ENCODE assay signal across 23 cellular contexts in the genomic region with DNA sequence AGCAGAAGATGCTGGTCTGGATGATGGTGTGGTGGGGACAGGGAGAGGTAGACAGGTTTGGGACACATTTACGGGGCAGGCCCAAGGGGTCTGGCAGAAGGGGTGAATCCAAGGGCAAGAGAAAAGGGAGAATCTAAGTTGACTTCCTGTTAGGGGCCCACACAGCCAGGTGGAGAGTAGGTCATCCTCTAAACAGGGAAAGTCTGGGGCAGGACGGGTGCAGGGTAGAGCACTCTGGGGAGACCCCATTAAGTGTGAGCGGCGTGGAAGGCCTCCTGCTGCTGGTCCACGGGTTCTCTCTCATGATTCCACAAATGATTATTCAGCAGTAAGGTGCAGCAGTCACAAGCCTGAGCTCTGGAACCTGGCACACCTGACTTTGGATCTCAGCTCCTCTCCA. TPM values are rescaled to one million over a fixed set of nuclear protein-coding genes. Genes with fewer than 3 reads are reported as not detected.
"Had no signal": no experiment of that assay in that cellular context is flagged by ENCODE, and none has a peak within 500 bp of the region (broad histone marks: within the 10 kb centered on the region; RNA-seq: fewer than 3 reads in every experiment).

No MANE protein-coding gene starts in this region.

- H3K27me3 Mint-ChIP-seq: activated CD8-positive, alpha-beta memory T cell treated with anti-CD3 and anti-CD28 coated beads, Interleukin-2, amount 10 ng/mL, durations not matched to agents 7 days and 5 days had no signal

- H3K9me3 ChIP-seq: colonic mucosa, sigmoid colon, testis, upper lobe of right lung had no signal

- DNase-seq: activated CD8-positive, alpha-beta memory T cell treated with anti-CD3 and anti-CD28 coated beads, Interleukin-2, amount 10 ng/mL, durations not matched to agents 7 days and 5 days; activated naive CD4-positive, alpha-beta T cell treated with anti-CD3 and anti-CD28 coated beads for 36 hours; activated T-cell treated with anti-CD3 and anti-CD28 coated beads, Interleukin-2, amount 50 U/mL, for 48 hours; caudate nucleus; colonic mucosa; effector CD4-positive, alpha-beta T cell; esophagus squamous epithelium; hypothalamus; left ventricle myocardium superior; nephron progenitor cell; sigmoid colon; stimulated activated CD4-positive, alpha-beta T cell treated with anti-CD3 and anti-CD28 coated beads, Interleukin-1b, Interleukin-23, amount 100 ng/mL, for 48 hours; stomach; T-helper 9 cell; testis; upper lobe of right lung had no signal

- H3K27ac Mint-ChIP-seq: activated CD8-positive, alpha-beta memory T cell treated with anti-CD3 and anti-CD28 coated beads, Interleukin-2, amount 10 ng/mL, durations not matched to agents 7 days and 5 days; activated naive CD4-positive, alpha-beta T cell treated with anti-CD3 and anti-CD28 coated beads for 36 hours; memory B cell; nephron progenitor cell had no signal

- H3K36me3 Mint-ChIP-seq: memory B cell had no signal

- H3K9me3 Mint-ChIP-seq: activated naive CD4-positive, alpha-beta T cell treated with anti-CD3 and anti-CD28 coated beads for 36 hours; memory B cell; nephron progenitor cell had no signal

- H3K27me3 ChIP-seq: colonic mucosa, esophagus squamous epithelium, sigmoid colon, stomach, testis, upper lobe of right lung had no signal

- H3K4me1 ChIP-seq: colonic mucosa had no signal

- H3K36me3 ChIP-seq: colonic mucosa had no signal

- H3K4me3 Mint-ChIP-seq: activated naive CD4-positive, alpha-beta T cell treated with anti-CD3 and anti-CD28 coated beads for 36 hours had no signal

- H3K4me3 ChIP-seq: colonic mucosa, esophagus squamous epithelium, sigmoid colon, stomach, testis, upper lobe of right lung had no signal

- ATAC-seq: activated CD4-positive, CD25-positive, alpha-beta regulatory T cell treated with anti-CD3 and anti-CD28 coated beads, Interleukin-2, amount 50 U/mL, for 24 hours; activated CD8-positive, alpha-beta memory T cell treated with anti-CD3 and anti-CD28 coated beads, Interleukin-2, amount 10 ng/mL, durations not matched to agents 7 days and 5 days; left ventricle myocardium superior; upper lobe of right lung had no signal

- H3K27ac ChIP-seq: colonic mucosa, esophagus squamous epithelium, sigmoid colon, stomach, testis, upper lobe of right lung had no signal

RNA-seq across cellular contexts. Expression of a gene that starts 25.3 kb away (rescaled TPM):
- total RNA-seq: activated CD8-positive, alpha-beta memory T cell treated with anti-CD3 and anti-CD28 coated beads, Interleukin-2, amount 10 ng/mL, durations not matched to agents 7 days and 5 days; activated naive CD4-positive, alpha-beta T cell treated with anti-CD3 and anti-CD28 coated beads for 36 hours; colonic mucosa; esophagus squamous epithelium; fibroblast of villous mesenchyme; kidney epithelial cell; left ventricle myocardium superior; osteocyte; pulmonary artery endothelial cell; sigmoid colon; SK-MEL-5; stomach; upper lobe of right lung had no signal

RNA-seq across cellular contexts. Expression of a gene that starts 40.2 kb away (rescaled TPM):
- total RNA-seq: activated CD8-positive, alpha-beta memory T cell treated with anti-CD3 and anti-CD28 coated beads, Interleukin-2, amount 10 ng/mL, durations not matched to agents 7 days and 5 days; activated naive CD4-positive, alpha-beta T cell treated with anti-CD3 and anti-CD28 coated beads for 36 hours; esophagus squamous epithelium; fibroblast of villous mesenchyme; osteocyte; SK-MEL-5 had no signal
